18 cellular contexts compared by ENCODE assay signal in the genomic region with DNA sequence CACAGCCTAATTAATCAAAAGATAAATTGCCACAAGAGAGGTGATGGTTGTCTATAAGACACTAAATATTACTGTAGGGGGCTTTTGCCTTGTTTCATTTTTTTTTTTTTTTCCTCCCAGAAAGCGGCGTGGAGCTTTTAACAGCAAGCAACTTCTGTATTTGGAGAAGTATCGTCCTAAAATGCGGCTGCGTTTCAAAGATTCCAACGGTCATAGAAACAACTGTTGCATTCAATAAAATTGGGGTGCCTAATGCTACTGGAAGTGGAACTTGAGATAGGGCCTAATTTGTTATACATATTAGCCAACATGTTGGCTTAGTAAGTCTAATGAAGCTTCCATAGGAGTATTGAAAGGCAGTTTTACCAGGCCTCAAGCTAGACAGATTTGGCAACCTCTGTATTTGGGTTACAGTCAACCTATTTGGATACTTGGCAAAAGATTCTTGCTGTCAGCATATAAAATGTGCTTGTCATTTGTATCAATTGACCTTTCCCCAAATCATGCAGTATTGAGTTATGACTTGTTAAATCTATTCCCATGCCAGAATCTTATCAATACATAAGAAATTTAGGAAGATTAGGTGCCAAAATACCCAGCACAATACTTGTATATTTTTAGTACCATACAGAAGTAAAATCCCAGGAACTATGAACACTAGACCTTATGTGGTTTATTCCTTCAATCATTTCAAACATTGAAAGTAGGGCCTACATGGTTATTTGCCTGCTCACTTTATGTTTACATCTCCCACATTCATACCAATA.
"Had no signal": no experiment of that assay in that cellular context is flagged by ENCODE, and none has a peak within 500 bp of the region (broad histone marks: within the 10 kb centered on the region; RNA-seq: fewer than 3 reads in every experiment).

No MANE protein-coding gene starts in this region.

- ATAC-seq: gastroesophageal sphincter, sciatic nerve had no signal

- FAIRE-seq: colon, keratinocyte, pancreas had no signal

- H3K27me3 ChIP-seq: esophagus squamous epithelium, gastroesophageal sphincter, pancreas, tibial artery, upper lobe of left lung, uterus had no signal

- H3K4me1 ChIP-seq: prostate gland, uterus had no signal

- H3K27ac ChIP-seq: esophagus squamous epithelium, gastroesophageal sphincter, left ventricle myocardium inferior, pancreas, prostate gland, tibial artery, upper lobe of left lung, uterus had no signal

- DNase-seq: esophagus squamous epithelium; foreskin fibroblast; immature natural killer cell; left ventricle myocardium inferior; mesendoderm; naive B cell; occipital lobe; pancreas; stimulated activated naive CD4-positive, alpha-beta T cell treated with Interleukin-2 at 50 U/mL for 16 hours; tibial artery; upper lobe of left lung; uterus had no signal

- H3K36me3 ChIP-seq: uterus had no signal

- H3K4me3 ChIP-seq: esophagus squamous epithelium, gastroesophageal sphincter, left ventricle myocardium inferior, lung, pancreas, prostate gland, tibial artery, upper lobe of left lung, uterus had no signal

- H3K9me3 ChIP-seq: esophagus squamous epithelium, gastroesophageal sphincter, left ventricle myocardium inferior, pancreas, prostate gland, tibial artery, upper lobe of left lung, uterus had no signal
